Comparison of ENCODE assay signal across 1 cellular context in the genomic region with DNA sequence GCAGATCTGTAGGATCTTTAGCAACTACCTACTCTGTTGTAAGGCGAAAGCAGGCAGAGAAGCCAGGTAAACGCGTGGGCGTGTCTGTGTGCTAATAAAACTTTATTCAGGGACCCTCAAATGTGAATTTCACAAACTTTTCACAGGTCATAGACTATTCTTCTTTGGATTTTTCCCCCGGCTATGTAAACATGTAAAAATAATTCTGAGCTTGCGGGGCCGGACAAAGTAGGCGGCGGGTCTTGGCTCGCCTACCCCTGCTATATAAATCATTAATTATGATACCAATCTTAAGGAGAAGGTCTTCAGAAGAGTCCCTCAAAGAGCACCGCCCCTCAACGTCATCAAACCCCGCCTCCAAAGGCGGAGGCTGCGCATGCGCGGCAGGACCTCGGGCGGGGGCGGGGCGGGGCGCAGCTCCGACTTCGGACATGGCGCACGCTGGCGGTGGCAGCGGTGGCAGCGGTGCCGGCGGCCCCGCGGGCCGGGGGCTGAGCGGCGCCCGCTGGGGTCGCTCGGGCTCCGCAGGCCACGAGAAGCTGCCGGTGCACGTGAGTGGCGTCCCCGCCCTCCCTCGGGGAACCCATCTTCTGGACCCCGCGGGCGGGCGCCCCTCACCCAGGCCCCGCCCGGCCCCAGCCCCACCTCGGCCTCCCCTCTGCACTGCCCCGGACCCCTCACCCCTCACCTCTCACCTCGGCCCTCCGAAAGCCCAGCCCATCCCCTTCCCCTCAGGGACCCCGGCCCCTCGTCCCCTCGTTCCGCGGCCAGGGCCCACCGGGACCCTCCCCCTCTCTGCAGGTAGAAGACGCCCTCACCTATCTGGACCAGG.
TF ChIP-seq lines count a peak whose summit lies in the region.

A gene with protein sequence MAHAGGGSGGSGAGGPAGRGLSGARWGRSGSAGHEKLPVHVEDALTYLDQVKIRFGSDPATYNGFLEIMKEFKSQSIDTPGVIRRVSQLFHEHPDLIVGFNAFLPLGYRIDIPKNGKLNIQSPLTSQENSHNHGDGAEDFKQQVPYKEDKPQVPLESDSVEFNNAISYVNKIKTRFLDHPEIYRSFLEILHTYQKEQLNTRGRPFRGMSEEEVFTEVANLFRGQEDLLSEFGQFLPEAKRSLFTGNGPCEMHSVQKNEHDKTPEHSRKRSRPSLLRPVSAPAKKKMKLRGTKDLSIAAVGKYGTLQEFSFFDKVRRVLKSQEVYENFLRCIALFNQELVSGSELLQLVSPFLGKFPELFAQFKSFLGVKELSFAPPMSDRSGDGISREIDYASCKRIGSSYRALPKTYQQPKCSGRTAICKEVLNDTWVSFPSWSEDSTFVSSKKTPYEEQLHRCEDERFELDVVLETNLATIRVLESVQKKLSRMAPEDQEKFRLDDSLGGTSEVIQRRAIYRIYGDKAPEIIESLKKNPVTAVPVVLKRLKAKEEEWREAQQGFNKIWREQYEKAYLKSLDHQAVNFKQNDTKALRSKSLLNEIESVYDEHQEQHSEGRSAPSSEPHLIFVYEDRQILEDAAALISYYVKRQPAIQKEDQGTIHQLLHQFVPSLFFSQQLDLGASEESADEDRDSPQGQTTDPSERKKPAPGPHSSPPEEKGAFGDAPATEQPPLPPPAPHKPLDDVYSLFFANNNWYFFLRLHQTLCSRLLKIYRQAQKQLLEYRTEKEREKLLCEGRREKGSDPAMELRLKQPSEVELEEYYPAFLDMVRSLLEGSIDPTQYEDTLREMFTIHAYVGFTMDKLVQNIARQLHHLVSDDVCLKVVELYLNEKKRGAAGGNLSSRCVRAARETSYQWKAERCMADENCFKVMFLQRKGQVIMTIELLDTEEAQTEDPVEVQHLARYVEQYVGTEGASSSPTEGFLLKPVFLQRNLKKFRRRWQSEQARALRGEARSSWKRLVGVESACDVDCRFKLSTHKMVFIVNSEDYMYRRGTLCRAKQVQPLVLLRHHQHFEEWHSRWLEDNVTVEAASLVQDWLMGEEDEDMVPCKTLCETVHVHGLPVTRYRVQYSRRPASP (plus strand): TSS at position 409 of the 832 bp plus-strand sequence. CDS start 23 bp downstream, at position 432.

TF ChIP-seq in H1, 55 proteins besides CTCF, POLR2A, EP300 and RAD21 (continues in another document):
- TF ChIP-seq SRF (IDR thresholded peaks at IDR 0.05; ENCODE audit: low read depth, low read length) (no peak), CHD1 (IDR thresholded peaks at IDR 0.05; ENCODE audit: low read depth, low read length) (no peak), BACH1 (IDR thresholded peaks at IDR 0.05; ENCODE audit: low read length) (no peak), CHD2 (IDR thresholded peaks at IDR 0.05; ENCODE audit: low read length) (no peak), NANOG (IDR thresholded peaks at IDR 0.05; ENCODE audit: insufficient read depth, low read depth, low read length, poor library complexity, severe bottlenecking) (no peak), TCF12 (IDR thresholded peaks at IDR 0.05; ENCODE audit: low read depth, low read length) (no peak), HDAC2 (IDR thresholded peaks at IDR 0.05; ENCODE audit: borderline replicate concordance in 1 of 2, low read depth in 2 of 2, low read length in 2 of 2) (no peak), CBX8 (IDR thresholded peaks at IDR 0.05; ENCODE audit: borderline replicate concordance, low read depth, low read length) (no peak), CREB1 (IDR thresholded peaks at IDR 0.05) (peak; percentile 84), SIRT6 (IDR thresholded peaks at IDR 0.05; ENCODE audit: low read length) (no peak), SP1 (IDR thresholded peaks at IDR 0.05; ENCODE audit: low read depth, low read length) (peak; percentile 63; the same call in 1 of the 2 replicates), GABPA (IDR thresholded peaks at IDR 0.05; ENCODE audit: borderline replicate concordance, insufficient read depth, low read length) (no peak), GTF2F1 (IDR thresholded peaks at IDR 0.05; ENCODE audit: borderline replicate concordance, low read depth, low read length) (no peak), CBX5 (IDR thresholded peaks at IDR 0.05; ENCODE audit: low read depth, low read length) (no peak), RXRA (IDR thresholded peaks at IDR 0.05; ENCODE audit: insufficient read depth, low read depth, low read length) (no peak), SAP30 (IDR thresholded peaks at IDR 0.05; ENCODE audit: insufficient read depth, insufficient replicate concordance, low read length) (no peak), KDM4A (IDR thresholded peaks at IDR 0.05; ENCODE audit: low read depth, low read length, severe bottlenecking) (peak; percentile 65), NRF1 (IDR thresholded peaks at IDR 0.05; ENCODE audit: low read depth, low read length) (peak; percentile 88), TAF1 (IDR thresholded peaks at IDR 0.05; ENCODE audit: low read depth, low read length) (peak; percentile 72), YY1 (IDR thresholded peaks at IDR 0.05; ENCODE audit: low read depth, low read length) (peak; percentile 64; the same call in 1 of the 2 replicates), MAFK (IDR thresholded peaks at IDR 0.05; ENCODE audit: low read depth, low read length) (no peak), TBP (IDR thresholded peaks at IDR 0.05; ENCODE audit: low read depth, low read length) (no peak), RFX5 (IDR thresholded peaks at IDR 0.05; ENCODE audit: borderline replicate concordance, low read depth, low read length) (no peak), HDAC6 (IDR thresholded peaks at IDR 0.05; ENCODE audit: low read depth, low read length) (no peak), SP2 (IDR thresholded peaks at IDR 0.05; ENCODE audit: low read length) (no peak), PHF8 (conservative IDR thresholded peaks at IDR 0.05; ENCODE audit: low read depth, low read length) (peak; percentile 86), ZNF274 (IDR thresholded peaks at IDR 0.05; ENCODE audit: borderline replicate concordance, extremely low read depth, low read length) (no peak), TAF7 (optimal IDR thresholded peaks at IDR 0.05; ENCODE audit: borderline replicate concordance, low read depth, low read length) (no peak), EGR1 (IDR thresholded peaks at IDR 0.05; ENCODE audit: borderline replicate concordance, low read depth, low read length) (peak; percentile 97), FOSL1 (IDR thresholded peaks at IDR 0.05; ENCODE audit: insufficient read depth, low read depth, low read length) (no peak), POU5F1 (IDR thresholded peaks at IDR 0.05; ENCODE audit: low read depth, low read length) (no peak), TEAD4 (IDR thresholded peaks at IDR 0.05; ENCODE audit: low read depth, low read length) (no peak), CTBP2 (IDR thresholded peaks at IDR 0.05; ENCODE audit: borderline replicate concordance, insufficient read depth, insufficient read length, low read length) (no peak), KDM5A (IDR thresholded peaks at IDR 0.05; ENCODE audit: low read length) (no peak), ASH2L (IDR thresholded peaks at IDR 0.05; ENCODE audit: low read length) (no peak), POLR2AphosphoS5 (IDR thresholded peaks at IDR 0.05; ENCODE audit: low read depth, low read length) (no peak; the same call in 1 of the 2 replicates), SIN3A (conservative IDR thresholded peaks at IDR 0.05 in 1 of 2, IDR thresholded peaks at IDR 0.05 in 1 of 2; ENCODE audit: low read depth in 1 of 2, low read length in 2 of 2) (0 out of 4 replicates have a peak, but pooled peaks of 1 of the 2 experiments have one; percentile 21), SP4 (IDR thresholded peaks at IDR 0.05; ENCODE audit: low read length) (no peak), RBBP5 (IDR thresholded peaks at IDR 0.05; ENCODE audit: borderline replicate concordance, low read depth, low read length) (0 out of 2 replicates have a peak, but pooled peaks have one; percentile 56)
- TF ChIP-seq, protein P1, sequence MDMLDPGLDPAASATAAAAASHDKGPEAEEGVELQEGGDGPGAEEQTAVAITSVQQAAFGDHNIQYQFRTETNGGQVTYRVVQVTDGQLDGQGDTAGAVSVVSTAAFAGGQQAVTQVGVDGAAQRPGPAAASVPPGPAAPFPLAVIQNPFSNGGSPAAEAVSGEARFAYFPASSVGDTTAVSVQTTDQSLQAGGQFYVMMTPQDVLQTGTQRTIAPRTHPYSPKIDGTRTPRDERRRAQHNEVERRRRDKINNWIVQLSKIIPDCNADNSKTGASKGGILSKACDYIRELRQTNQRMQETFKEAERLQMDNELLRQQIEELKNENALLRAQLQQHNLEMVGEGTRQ (IDR thresholded peaks at IDR 0.05; ENCODE audit: low read length): no peak
- TF ChIP-seq, protein P2, sequence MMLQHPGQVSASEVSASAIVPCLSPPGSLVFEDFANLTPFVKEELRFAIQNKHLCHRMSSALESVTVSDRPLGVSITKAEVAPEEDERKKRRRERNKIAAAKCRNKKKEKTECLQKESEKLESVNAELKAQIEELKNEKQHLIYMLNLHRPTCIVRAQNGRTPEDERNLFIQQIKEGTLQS (IDR thresholded peaks at IDR 0.05; ENCODE audit: insufficient read depth, low read depth, low read length): no peak
- TF ChIP-seq, protein P3, sequence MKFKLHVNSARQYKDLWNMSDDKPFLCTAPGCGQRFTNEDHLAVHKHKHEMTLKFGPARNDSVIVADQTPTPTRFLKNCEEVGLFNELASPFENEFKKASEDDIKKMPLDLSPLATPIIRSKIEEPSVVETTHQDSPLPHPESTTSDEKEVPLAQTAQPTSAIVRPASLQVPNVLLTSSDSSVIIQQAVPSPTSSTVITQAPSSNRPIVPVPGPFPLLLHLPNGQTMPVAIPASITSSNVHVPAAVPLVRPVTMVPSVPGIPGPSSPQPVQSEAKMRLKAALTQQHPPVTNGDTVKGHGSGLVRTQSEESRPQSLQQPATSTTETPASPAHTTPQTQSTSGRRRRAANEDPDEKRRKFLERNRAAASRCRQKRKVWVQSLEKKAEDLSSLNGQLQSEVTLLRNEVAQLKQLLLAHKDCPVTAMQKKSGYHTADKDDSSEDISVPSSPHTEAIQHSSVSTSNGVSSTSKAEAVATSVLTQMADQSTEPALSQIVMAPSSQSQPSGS (IDR thresholded peaks at IDR 0.05; ENCODE audit: low read length): no peak
- TF ChIP-seq, protein P4, sequence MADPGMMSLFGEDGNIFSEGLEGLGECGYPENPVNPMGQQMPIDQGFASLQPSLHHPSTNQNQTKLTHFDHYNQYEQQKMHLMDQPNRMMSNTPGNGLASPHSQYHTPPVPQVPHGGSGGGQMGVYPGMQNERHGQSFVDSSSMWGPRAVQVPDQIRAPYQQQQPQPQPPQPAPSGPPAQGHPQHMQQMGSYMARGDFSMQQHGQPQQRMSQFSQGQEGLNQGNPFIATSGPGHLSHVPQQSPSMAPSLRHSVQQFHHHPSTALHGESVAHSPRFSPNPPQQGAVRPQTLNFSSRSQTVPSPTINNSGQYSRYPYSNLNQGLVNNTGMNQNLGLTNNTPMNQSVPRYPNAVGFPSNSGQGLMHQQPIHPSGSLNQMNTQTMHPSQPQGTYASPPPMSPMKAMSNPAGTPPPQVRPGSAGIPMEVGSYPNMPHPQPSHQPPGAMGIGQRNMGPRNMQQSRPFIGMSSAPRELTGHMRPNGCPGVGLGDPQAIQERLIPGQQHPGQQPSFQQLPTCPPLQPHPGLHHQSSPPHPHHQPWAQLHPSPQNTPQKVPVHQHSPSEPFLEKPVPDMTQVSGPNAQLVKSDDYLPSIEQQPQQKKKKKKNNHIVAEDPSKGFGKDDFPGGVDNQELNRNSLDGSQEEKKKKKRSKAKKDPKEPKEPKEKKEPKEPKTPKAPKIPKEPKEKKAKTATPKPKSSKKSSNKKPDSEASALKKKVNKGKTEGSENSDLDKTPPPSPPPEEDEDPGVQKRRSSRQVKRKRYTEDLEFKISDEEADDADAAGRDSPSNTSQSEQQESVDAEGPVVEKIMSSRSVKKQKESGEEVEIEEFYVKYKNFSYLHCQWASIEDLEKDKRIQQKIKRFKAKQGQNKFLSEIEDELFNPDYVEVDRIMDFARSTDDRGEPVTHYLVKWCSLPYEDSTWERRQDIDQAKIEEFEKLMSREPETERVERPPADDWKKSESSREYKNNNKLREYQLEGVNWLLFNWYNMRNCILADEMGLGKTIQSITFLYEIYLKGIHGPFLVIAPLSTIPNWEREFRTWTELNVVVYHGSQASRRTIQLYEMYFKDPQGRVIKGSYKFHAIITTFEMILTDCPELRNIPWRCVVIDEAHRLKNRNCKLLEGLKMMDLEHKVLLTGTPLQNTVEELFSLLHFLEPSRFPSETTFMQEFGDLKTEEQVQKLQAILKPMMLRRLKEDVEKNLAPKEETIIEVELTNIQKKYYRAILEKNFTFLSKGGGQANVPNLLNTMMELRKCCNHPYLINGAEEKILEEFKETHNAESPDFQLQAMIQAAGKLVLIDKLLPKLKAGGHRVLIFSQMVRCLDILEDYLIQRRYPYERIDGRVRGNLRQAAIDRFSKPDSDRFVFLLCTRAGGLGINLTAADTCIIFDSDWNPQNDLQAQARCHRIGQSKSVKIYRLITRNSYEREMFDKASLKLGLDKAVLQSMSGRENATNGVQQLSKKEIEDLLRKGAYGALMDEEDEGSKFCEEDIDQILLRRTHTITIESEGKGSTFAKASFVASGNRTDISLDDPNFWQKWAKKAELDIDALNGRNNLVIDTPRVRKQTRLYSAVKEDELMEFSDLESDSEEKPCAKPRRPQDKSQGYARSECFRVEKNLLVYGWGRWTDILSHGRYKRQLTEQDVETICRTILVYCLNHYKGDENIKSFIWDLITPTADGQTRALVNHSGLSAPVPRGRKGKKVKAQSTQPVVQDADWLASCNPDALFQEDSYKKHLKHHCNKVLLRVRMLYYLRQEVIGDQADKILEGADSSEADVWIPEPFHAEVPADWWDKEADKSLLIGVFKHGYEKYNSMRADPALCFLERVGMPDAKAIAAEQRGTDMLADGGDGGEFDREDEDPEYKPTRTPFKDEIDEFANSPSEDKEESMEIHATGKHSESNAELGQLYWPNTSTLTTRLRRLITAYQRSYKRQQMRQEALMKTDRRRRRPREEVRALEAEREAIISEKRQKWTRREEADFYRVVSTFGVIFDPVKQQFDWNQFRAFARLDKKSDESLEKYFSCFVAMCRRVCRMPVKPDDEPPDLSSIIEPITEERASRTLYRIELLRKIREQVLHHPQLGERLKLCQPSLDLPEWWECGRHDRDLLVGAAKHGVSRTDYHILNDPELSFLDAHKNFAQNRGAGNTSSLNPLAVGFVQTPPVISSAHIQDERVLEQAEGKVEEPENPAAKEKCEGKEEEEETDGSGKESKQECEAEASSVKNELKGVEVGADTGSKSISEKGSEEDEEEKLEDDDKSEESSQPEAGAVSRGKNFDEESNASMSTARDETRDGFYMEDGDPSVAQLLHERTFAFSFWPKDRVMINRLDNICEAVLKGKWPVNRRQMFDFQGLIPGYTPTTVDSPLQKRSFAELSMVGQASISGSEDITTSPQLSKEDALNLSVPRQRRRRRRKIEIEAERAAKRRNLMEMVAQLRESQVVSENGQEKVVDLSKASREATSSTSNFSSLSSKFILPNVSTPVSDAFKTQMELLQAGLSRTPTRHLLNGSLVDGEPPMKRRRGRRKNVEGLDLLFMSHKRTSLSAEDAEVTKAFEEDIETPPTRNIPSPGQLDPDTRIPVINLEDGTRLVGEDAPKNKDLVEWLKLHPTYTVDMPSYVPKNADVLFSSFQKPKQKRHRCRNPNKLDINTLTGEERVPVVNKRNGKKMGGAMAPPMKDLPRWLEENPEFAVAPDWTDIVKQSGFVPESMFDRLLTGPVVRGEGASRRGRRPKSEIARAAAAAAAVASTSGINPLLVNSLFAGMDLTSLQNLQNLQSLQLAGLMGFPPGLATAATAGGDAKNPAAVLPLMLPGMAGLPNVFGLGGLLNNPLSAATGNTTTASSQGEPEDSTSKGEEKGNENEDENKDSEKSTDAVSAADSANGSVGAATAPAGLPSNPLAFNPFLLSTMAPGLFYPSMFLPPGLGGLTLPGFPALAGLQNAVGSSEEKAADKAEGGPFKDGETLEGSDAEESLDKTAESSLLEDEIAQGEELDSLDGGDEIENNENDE (IDR thresholded peaks at IDR 0.05; ENCODE audit: insufficient replicate concordance, low read length): peak; percentile 55
